ENCODE assay signal across 24 cellular contexts in the genomic region with DNA sequence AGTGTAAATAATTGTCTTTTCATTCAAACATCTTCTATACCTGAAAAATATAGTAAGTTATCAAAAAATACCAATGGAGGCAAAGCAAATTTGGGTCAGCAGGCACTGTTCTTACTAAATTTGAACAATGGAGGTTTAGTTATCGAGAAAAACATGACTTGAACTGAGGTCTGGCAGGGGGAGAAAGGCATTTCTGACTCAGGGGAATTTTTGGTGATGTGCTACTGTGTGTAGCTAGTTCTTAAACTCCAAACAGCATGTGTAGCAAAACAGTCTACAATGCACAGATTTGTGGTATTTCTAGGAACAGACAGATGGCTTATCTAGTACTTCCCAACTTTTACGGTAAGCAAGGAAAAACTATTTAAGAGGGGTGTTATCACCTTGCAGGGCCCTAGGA.
A peak's percentile ranks its signal among the peaks of the same experiment; 100 is the strongest.
DNase-seq lines count a peak whose midpoint lies in the region; ATAC-seq, FAIRE-seq and TF ChIP-seq lines count a peak whose summit lies in the region.
"Had no signal": no experiment of that assay in that cellular context is flagged by ENCODE, and none has a peak within 500 bp of the region (broad histone marks: within the 10 kb centered on the region; RNA-seq: fewer than 3 reads in every experiment).

No MANE protein-coding gene starts in this region.

- no peak for DNase-seq in activated CD4-positive, alpha-beta T cell treated with anti-CD3 and anti-CD28 coated beads for 36 hours
- no peak for DNase-seq in activated CD4-positive, alpha-beta T cell treated with anti-CD3 and anti-CD28 coated beads, Interleukin-2, amount 10 ng/mL, durations not matched to agents 24 days and 14 days
- DNase-seq in H1 (ENCODE audit: low read depth in 1 of 2, low spot score in 2 of 2) (no peak), NCI-H1417 treated with DMSO at 0.1 percent for 48 hours (lab: John Stamatoyannopoulos, UW) (no peak)
- DNase-seq: 8988T; ACHN; AML-193; BE2C; Calu3; CD4-positive, alpha-beta T cell; COR-L47; DMS53; DMS79 treated with DMSO at 0.1 percent for 48 hours; GM23248; H9; HFFc6 had no signal

- CTCF ChIA-PET in activated CD4-positive, alpha-beta T cell treated with anti-CD3 and anti-CD28 coated beads for 36 hours (lab: Charles Lee): interaction anchor here (1.8 kb wide), 1 partner anchor 21 kb away, joined by 3 read pairs; no protein-coding TSS in a partner anchor
- CTCF ChIA-PET in H1 (lab: Charles Lee; ENCODE audit: partially characterized antibody): no interaction called here

- no peak overlapping the region for H3K14ac ChIP-seq in H1 (ENCODE audit: insufficient read length)

- no peaks in the 10 kb centered on the region for H4K20me1 ChIP-seq in H1 (replicated peaks in 1 of 2; ENCODE audit: control insufficient read depth in 1 of 2, insufficient read depth in 2 of 2, low read length in 2 of 2)
- H4K20me1 ChIP-seq: BLaER1 treated with 17β-estradiol and CSF1 and Interleukin-3, amounts not matched to agents 10 nM and 100 nM had no signal

- TF ChIP-seq EP300 in H1 (IDR thresholded peaks at IDR 0.05; ENCODE audit: borderline replicate concordance in 1 of 2, low read depth in 2 of 2, low read length in 2 of 2): no peak

- H3K4me3 Mint-ChIP-seq in activated CD4-positive, alpha-beta T cell treated with anti-CD3 and anti-CD28 coated beads for 36 hours: no peak overlapping the region
- H3K4me3 Mint-ChIP-seq in activated CD4-positive, alpha-beta T cell treated with anti-CD3 and anti-CD28 coated beads, Interleukin-2, amount 10 ng/mL, durations not matched to agents 24 days and 14 days: no peak overlapping the region
- no peak overlapping the region for H3K4me3 Mint-ChIP-seq in activated T-helper 17 cell treated with anti-CD3 and anti-CD28 coated beads, Interleukin-2, amount 50 U/mL, for 72 hours
- H3K4me3 Mint-ChIP-seq: CD14-positive monocyte; CD4-positive, alpha-beta T cell; H9; HFFc6 had no signal

- H3K9ac ChIP-seq in H1 (replicated peaks in 1 of 4; ENCODE audit: extremely low read depth in 1 of 4, low read depth in 3 of 4, low read length in 3 of 4): no peak overlapping the region
- H3K9ac ChIP-seq: BLaER1 treated with 17β-estradiol and CSF1 and Interleukin-3, amounts not matched to agents 10 nM and 100 nM; GM23248 had no signal

- H3K9me3 Mint-ChIP-seq in activated CD4-positive, alpha-beta T cell treated with anti-CD3 and anti-CD28 coated beads for 36 hours (ENCODE audit: low read depth): no peaks in the 10 kb centered on the region
- peaks cover 7% of the 10 kb centered on the region for H3K9me3 Mint-ChIP-seq in activated CD4-positive, alpha-beta T cell treated with anti-CD3 and anti-CD28 coated beads, Interleukin-2, amount 10 ng/mL, durations not matched to agents 24 days and 14 days
- no peaks in the 10 kb centered on the region for H3K9me3 Mint-ChIP-seq in activated T-helper 17 cell treated with anti-CD3 and anti-CD28 coated beads, Interleukin-2, amount 50 U/mL, for 72 hours
- H3K9me3 Mint-ChIP-seq: CD4-positive, alpha-beta T cell; H9; HFFc6 had no signal

- no peak overlapping the region for H4K91ac ChIP-seq in H1 (replicated peaks; ENCODE audit: insufficient read length, low read length)

- 0 out of 2 replicates have a peak overlapping the region, but pooled peaks have one; percentile 50 for H2AFZ ChIP-seq in H1 (ENCODE audit: low read length)
- H2AFZ ChIP-seq: GM23248 had no signal

- H3K79me2 ChIP-seq in H1 (ENCODE audit: control insufficient read depth in 1 of 2, insufficient read depth in 2 of 2, low read length in 2 of 2): no peaks in the 10 kb centered on the region

- H2BK15ac ChIP-seq in H1 (ENCODE audit: low read length): no peak overlapping the region

- TF ChIP-seq CTCF in H1 (IDR thresholded peaks at IDR 0.05; ENCODE audit: control extremely low read depth in 1 of 3, insufficient read depth in 1 of 3, low read depth in 1 of 3, low read length in 3 of 3): no peak

- POLR2A ChIA-PET in activated CD4-positive, alpha-beta T cell treated with anti-CD3 and anti-CD28 coated beads for 36 hours (lab: Charles Lee): no interaction called here
- POLR2A ChIA-PET in H1 (lab: Charles Lee; ENCODE audit: partially characterized antibody): no interaction called here

- no peaks in the 10 kb centered on the region for H3K27me3 Mint-ChIP-seq in activated CD4-positive, alpha-beta T cell treated with anti-CD3 and anti-CD28 coated beads for 36 hours
- H3K27me3 Mint-ChIP-seq in activated CD4-positive, alpha-beta T cell treated with anti-CD3 and anti-CD28 coated beads, Interleukin-2, amount 10 ng/mL, durations not matched to agents 24 days and 14 days: peaks cover 8% of the 10 kb centered on the region
- no peaks in the 10 kb centered on the region for H3K27me3 Mint-ChIP-seq in activated T-helper 17 cell treated with anti-CD3 and anti-CD28 coated beads, Interleukin-2, amount 50 U/mL, for 72 hours
- H3K27me3 Mint-ChIP-seq: CD4-positive, alpha-beta T cell had no signal

- no peak overlapping the region for H3K4me2 ChIP-seq in H1 (ENCODE audit: insufficient read depth in 1 of 2, low read depth in 2 of 2, low read length in 2 of 2)
- H3K4me2 ChIP-seq: A549; BLaER1 treated with 17β-estradiol and CSF1 and Interleukin-3, amounts not matched to agents 10 nM and 100 nM had no signal

- H3K18ac ChIP-seq in H1 (ENCODE audit: extremely low read depth, low read length): no peak overlapping the region

- H3K4me1 ChIP-seq in H1 (replicated peaks in 1 of 4; ENCODE audit: control insufficient read depth in 3 of 4, insufficient read depth in 4 of 4, low read length in 3 of 4): no peaks in the 10 kb centered on the region
- H3K4me1 ChIP-seq: A549; BLaER1 treated with 17β-estradiol and CSF1 and Interleukin-3, amounts not matched to agents 10 nM and 100 nM had no signal

- no peak overlapping the region for H2BK120ac ChIP-seq in H1 (replicated peaks; ENCODE audit: low read depth, low read length)

- H3K4ac ChIP-seq in H1 (replicated peaks; ENCODE audit: insufficient read length, low read depth, low read length): no peak overlapping the region

- no peaks in the 10 kb centered on the region for H3K23me2 ChIP-seq in H1 (ENCODE audit: low read depth, low read length)

- no peak overlapping the region for H3K27ac ChIP-seq in H1 (ENCODE audit: low read depth, low read length)
- H3K27ac ChIP-seq: A549; BLaER1 treated with 17β-estradiol and CSF1 and Interleukin-3, amounts not matched to agents 10 nM and 100 nM; GM23248 had no signal

- H3K36me3 ChIP-seq in H1 (ENCODE audit: control insufficient read depth in 2 of 4, insufficient read depth in 4 of 4, low read length in 3 of 4): no peaks in the 10 kb centered on the region
- H3K36me3 ChIP-seq: BE2C; BLaER1 treated with 17β-estradiol and CSF1 and Interleukin-3, amounts not matched to agents 10 nM and 100 nM had no signal

- no peak overlapping the region for H2BK5ac ChIP-seq in H1 (ENCODE audit: low read depth, low read length)

- FAIRE-seq in H1 (lab: Jason Lieb, UNC): no peak
- FAIRE-seq: A549, G401.6 had no signal

- H3K79me1 ChIP-seq in H1 (ENCODE audit: low read depth, low read length): no peaks in the 10 kb centered on the region

- no peak overlapping the region for H3K4me3 ChIP-seq in H1 (ENCODE audit: extremely low read depth in 1 of 4, insufficient read depth in 2 of 4, low read depth in 3 of 4, low read length in 4 of 4)
- H3K4me3 ChIP-seq: A549; BLaER1 treated with 17β-estradiol and CSF1 and Interleukin-3, amounts not matched to agents 10 nM and 100 nM; GM23248 had no signal

- H3K9me3 ChIP-seq in H1 (ENCODE audit: insufficient read depth in 2 of 2, low read depth in 1 of 2, low read length in 1 of 2): no peaks in the 10 kb centered on the region
- H3K9me3 ChIP-seq: A549; BE2C; BLaER1 treated with 17β-estradiol and CSF1 and Interleukin-3, amounts not matched to agents 10 nM and 100 nM had no signal

- no peaks in the 10 kb centered on the region for H3K27me3 ChIP-seq in H1 (replicated peaks in 1 of 4; ENCODE audit: control insufficient read depth in 3 of 4, extremely low read depth in 1 of 4, insufficient read depth in 3 of 4, low read length in 3 of 4)
- H3K27me3 ChIP-seq: BE2C; BLaER1 treated with 17β-estradiol and CSF1 and Interleukin-3, amounts not matched to agents 10 nM and 100 nM had no signal

- peak; percentile 36 for ATAC-seq in activated CD4-positive, alpha-beta T cell treated with anti-CD3 and anti-CD28 coated beads for 36 hours
- peak; percentile 78 for ATAC-seq in activated T-helper 17 cell treated with anti-CD3 and anti-CD28 coated beads, Interleukin-2, amount 50 U/mL, for 72 hours (replicated peaks)
- no peak for ATAC-seq in GM18873 (IDR thresholded peaks at IDR 0.05; ENCODE audit: low FRiP score, unreplicated experiment)
- no peak for ATAC-seq in HG02840 (IDR thresholded peaks at IDR 0.05; ENCODE audit: low FRiP score, unreplicated experiment)
- ATAC-seq: A549, HCT116 had no signal

- no peak for TF ChIP-seq POLR2A in H1 (IDR thresholded peaks at IDR 0.05; ENCODE audit: control extremely low read depth in 1 of 2, low read depth in 2 of 2, low read length in 2 of 2)

- no peak overlapping the region for H3K56ac ChIP-seq in H1 (replicated peaks; ENCODE audit: insufficient read length, low read depth, low read length)

- H3K4me1 Mint-ChIP-seq in activated CD4-positive, alpha-beta T cell treated with anti-CD3 and anti-CD28 coated beads for 36 hours: peaks cover 3% of the 10 kb centered on the region
- peaks cover 7% of the 10 kb centered on the region for H3K4me1 Mint-ChIP-seq in activated CD4-positive, alpha-beta T cell treated with anti-CD3 and anti-CD28 coated beads, Interleukin-2, amount 10 ng/mL, durations not matched to agents 24 days and 14 days
- no peaks in the 10 kb centered on the region for H3K4me1 Mint-ChIP-seq in activated T-helper 17 cell treated with anti-CD3 and anti-CD28 coated beads, Interleukin-2, amount 50 U/mL, for 72 hours
- H3K4me1 Mint-ChIP-seq: CD14-positive monocyte had no signal

- H2BK12ac ChIP-seq in H1 (ENCODE audit: low read depth, low read length): no peak overlapping the region

- H4K8ac ChIP-seq in H1 (ENCODE audit: extremely low read depth, insufficient read depth, low read length): no peak overlapping the region

- intact Hi-C loops in activated CD4-positive, alpha-beta T cell treated with anti-CD3 and anti-CD28 coated beads for 36 hours (cut with DNase I, micrococcal nuclease): no loop called here
- intact Hi-C loops in activated CD4-positive, alpha-beta T cell treated with anti-CD3 and anti-CD28 coated beads, Interleukin-2, amount 10 ng/mL, durations not matched to agents 24 days and 14 days (cut with micrococcal nuclease): no loop called here

- H2BK20ac ChIP-seq in H1 (ENCODE audit: low read length): no peak overlapping the region

- no peaks in the 10 kb centered on the region for H3K36me3 Mint-ChIP-seq in activated CD4-positive, alpha-beta T cell treated with anti-CD3 and anti-CD28 coated beads for 36 hours (ENCODE audit: low read depth)
- H3K36me3 Mint-ChIP-seq in activated CD4-positive, alpha-beta T cell treated with anti-CD3 and anti-CD28 coated beads, Interleukin-2, amount 10 ng/mL, durations not matched to agents 24 days and 14 days (ENCODE audit: low read depth): peaks cover 1% of the 10 kb centered on the region
- H3K36me3 Mint-ChIP-seq in activated T-helper 17 cell treated with anti-CD3 and anti-CD28 coated beads, Interleukin-2, amount 50 U/mL, for 72 hours (ENCODE audit: low read depth): no peaks in the 10 kb centered on the region
- H3K36me3 Mint-ChIP-seq: CD14-positive monocyte had no signal

- no peak overlapping the region for H2AK5ac ChIP-seq in H1 (ENCODE audit: low read depth, low read length)

- TF ChIP-seq RAD21 in H1 (IDR thresholded peaks at IDR 0.05 in 1 of 2, conservative IDR thresholded peaks at IDR 0.05 in 1 of 2; ENCODE audit: low read depth in 2 of 2, low read length in 2 of 2): no peak

- H4K5ac ChIP-seq in H1 (ENCODE audit: insufficient read length, low read depth, low read length): no peak overlapping the region

- H3K23ac ChIP-seq in H1 (ENCODE audit: insufficient read length): no peak overlapping the region

- 95% methylated on average over 2 of the region's 2 CpGs; no CpG with 5 or more reads in 1 of the 2 experiments for WGBS in H1 (ENCODE audit: extremely low coverage in 1 of 2, insufficient coverage in 1 of 2, insufficient read length in 1 of 2, insufficient replicate concordance in 2 of 2, low coverage in 1 of 2, low lambda C conversion rate in 2 of 2, missing lambda C conversion rate in 1 of 2), 2 experiments

- H3K27ac Mint-ChIP-seq in activated CD4-positive, alpha-beta T cell treated with anti-CD3 and anti-CD28 coated beads for 36 hours: no peak overlapping the region
- H3K27ac Mint-ChIP-seq in activated CD4-positive, alpha-beta T cell treated with anti-CD3 and anti-CD28 coated beads, Interleukin-2, amount 10 ng/mL, durations not matched to agents 24 days and 14 days: no peak overlapping the region
- no peak overlapping the region for H3K27ac Mint-ChIP-seq in activated T-helper 17 cell treated with anti-CD3 and anti-CD28 coated beads, Interleukin-2, amount 50 U/mL, for 72 hours
- H3K27ac Mint-ChIP-seq: CD14-positive monocyte; CD4-positive, alpha-beta T cell; HFFc6 had no signal

Comparison
In these comparisons a context has a peak if more than half of its experiments do, and no peak if none do; other contexts are left out.
1. ATAC-seq: peak in activated CD4-positive, alpha-beta T cell treated with anti-CD3 and anti-CD28 coated beads for 36 hours (single experiment) and activated T-helper 17 cell treated with anti-CD3 and anti-CD28 coated beads, Interleukin-2, amount 50 U/mL, for 72 hours (single experiment); none in GM18873 (single experiment) and HG02840 (single experiment).